Comparison of ENCODE assay signal across 8 cellular contexts in the genomic region with DNA sequence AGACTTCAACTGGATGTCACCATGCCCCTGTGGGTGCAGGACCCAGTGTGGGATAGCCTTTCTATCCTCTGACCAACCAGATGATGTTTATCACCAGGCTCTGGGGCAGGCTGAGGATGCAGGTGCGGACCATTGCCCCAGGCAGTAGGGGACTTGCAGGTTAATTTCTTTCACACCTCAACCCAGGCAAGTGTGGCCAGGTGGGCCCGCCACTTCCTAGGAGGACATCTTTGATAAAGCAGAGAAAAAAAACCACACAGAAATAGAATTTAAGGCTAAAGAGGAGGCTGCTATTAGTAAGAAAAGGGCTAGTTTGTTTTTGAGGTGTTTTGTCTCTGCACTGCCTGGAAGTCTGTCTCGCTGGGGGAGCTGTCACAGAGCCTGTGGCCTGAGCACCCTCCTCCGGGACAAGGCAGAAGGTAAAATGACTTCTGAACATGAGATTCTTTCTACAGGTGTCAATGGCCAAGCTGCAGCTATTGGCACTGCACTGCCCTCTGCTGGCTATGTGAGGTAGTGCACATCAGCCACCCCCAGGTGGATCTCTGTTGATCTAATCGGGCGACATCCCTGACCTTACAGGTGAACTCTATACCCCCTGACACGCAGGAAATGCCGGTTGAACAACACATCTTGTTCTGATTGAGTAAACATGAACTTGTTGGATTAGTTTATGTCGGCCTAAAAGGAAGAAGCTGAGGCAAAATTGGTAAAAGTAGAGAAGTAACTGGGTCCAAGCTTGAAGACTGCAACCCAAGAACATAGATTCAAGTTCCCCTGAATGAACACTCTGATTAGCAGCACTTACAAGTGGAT. TPM values are rescaled to one million over a fixed set of nuclear protein-coding genes. Genes with fewer than 3 reads are reported as not detected.
DNase-seq lines count a peak whose midpoint lies in the region; ATAC-seq lines count a peak whose summit lies in the region.

No MANE protein-coding gene starts in this region.

- DNase-seq in A172 (ENCODE audit: low spot score) (peak; percentile 77), NCI-H1694 treated with DMSO at 0.1 percent for 48 hours (lab: John Stamatoyannopoulos, UW) (peak; percentile 30), caudate nucleus (lab: John Stamatoyannopoulos, UW) (peak in 50 of 61 donors; percentile 19 to 87 (median 49)), left lobe of liver (ENCODE audit: low spot score) (peak; percentile 87)
- DNase-seq in activated CD4-positive, CD25-positive, alpha-beta regulatory T cell (lab: John Stamatoyannopoulos, UW): peak; percentile 79 to 94 (median 84)
- peak; percentile 82 to 86 (median 85) for DNase-seq in stimulated activated CD4-positive, alpha-beta T cell treated with anti-CD3 and anti-CD28 coated beads, TNF-alpha, amount 100 ng/mL, for 4 hours (ENCODE audit: low read depth in 3 of 3)

- H3K27ac ChIP-seq in caudate nucleus (ENCODE audit: low read depth, low read length): no peak overlapping the region

- ATAC-seq in GM18498 (IDR thresholded peaks at IDR 0.05; ENCODE audit: unreplicated experiment) (peak; percentile 93), HG02852 (IDR thresholded peaks at IDR 0.05; ENCODE audit: unreplicated experiment) (peak; percentile 87), left lobe of liver (peak; percentile 97)

RNA-seq across cellular contexts. Expression of a gene that starts 21.0 kb away (rescaled TPM):
- 13.3 and 21.5 TPM in 2 replicates for total RNA-seq in A172 (2014; rRNA removed; shearing (Covaris generic))
- 8.1 TPM for total RNA-seq in left lobe of liver

Comparison
In these comparisons a context has a peak if more than half of its experiments do, and no peak if none do; other contexts are left out.
1. DNase-seq: peak in every context shown above with its lines; median percentile 87 in left lobe of liver; 85 in stimulated activated CD4-positive, alpha-beta T cell treated with anti-CD3 and anti-CD28 coated beads, TNF-alpha, amount 100 ng/mL, for 4 hours; 84 in activated CD4-positive, CD25-positive, alpha-beta regulatory T cell; 77 in A172; 49 in caudate nucleus; 30 in NCI-H1694 treated with DMSO at 0.1 percent for 48 hours.